16 cellular contexts compared by ENCODE assay signal in the genomic region with DNA sequence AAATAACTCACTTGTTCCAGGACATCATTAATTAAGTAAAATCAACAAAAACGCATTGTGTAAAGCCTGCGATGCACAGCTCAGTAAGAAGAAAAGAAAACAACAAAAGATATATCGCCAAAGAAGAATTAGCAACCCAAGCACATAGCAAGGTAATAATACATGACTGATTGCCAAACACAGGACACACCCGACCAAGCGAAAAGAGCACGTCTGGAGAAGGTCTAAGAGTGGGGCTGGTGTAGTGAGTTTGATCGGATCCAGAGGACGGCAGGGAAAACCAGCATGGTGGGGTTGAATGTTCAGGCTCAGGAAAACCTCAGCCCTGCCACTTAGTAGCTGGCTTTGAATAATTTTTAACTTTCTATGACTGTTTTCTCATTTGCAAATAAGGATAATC.
DNase-seq lines count a peak whose midpoint lies in the region; ATAC-seq and TF ChIP-seq lines count a peak whose summit lies in the region.
"Had no signal": no experiment of that assay in that cellular context is flagged by ENCODE, and none has a peak within 500 bp of the region (broad histone marks: within the 10 kb centered on the region; RNA-seq: fewer than 3 reads in every experiment).

No MANE protein-coding gene starts in this region.

- H3K36me3 ChIP-seq in CD8-positive, alpha-beta memory T cell (ENCODE audit: insufficient read depth, low read length): no peaks in the 10 kb centered on the region
- H3K36me3 ChIP-seq in Panc1 (ENCODE audit: control insufficient read depth, insufficient read depth, low read length): no peaks in the 10 kb centered on the region
- H3K36me3 ChIP-seq: Peyer's patch, upper lobe of left lung had no signal

- peaks cover 91 to 99% (median 99%) of the 10 kb centered on the region in 3 donors for H3K4me1 Mint-ChIP-seq in CD8-positive, alpha-beta memory T cell
- H3K4me1 Mint-ChIP-seq in activated T-cell treated with anti-CD3 and anti-CD28 coated beads, Interleukin-2, amount 50 U/mL, for 4 hours (ENCODE audit: low read depth): peaks cover 96% of the 10 kb centered on the region

- ATAC-seq in Panc1 (no peak), left lobe of liver (no peak)
- no peak for ATAC-seq in activated T-cell treated with anti-CD3 and anti-CD28 coated beads, Interleukin-2, amount 50 U/mL, for 4 hours

- H3K27ac Mint-ChIP-seq in CD8-positive, alpha-beta memory T cell: peak overlapping the region in 4 of 8 donors; percentile 21 to 69 (median 38)

- no peaks in the 10 kb centered on the region for H3K9me3 Mint-ChIP-seq in CD8-positive, alpha-beta memory T cell
- H3K9me3 Mint-ChIP-seq in activated T-cell treated with anti-CD3 and anti-CD28 coated beads, Interleukin-2, amount 50 U/mL, for 4 hours: no peaks in the 10 kb centered on the region

- no peaks in the 10 kb centered on the region for H3K27me3 Mint-ChIP-seq in CD8-positive, alpha-beta memory T cell
- H3K27me3 Mint-ChIP-seq in activated T-cell treated with anti-CD3 and anti-CD28 coated beads, Interleukin-2, amount 50 U/mL, for 4 hours (ENCODE audit: low read depth): no peaks in the 10 kb centered on the region

- no peak overlapping the region for H3K4me3 ChIP-seq in CD8-positive, alpha-beta memory T cell (ENCODE audit: low read length)
- H3K4me3 ChIP-seq in Panc1 (ENCODE audit: low read depth in 2 of 2, low read length in 2 of 2): no peak overlapping the region
- H3K4me3 ChIP-seq in epithelial cell of esophagus (ENCODE audit: low read length): no peak overlapping the region
- H3K4me3 ChIP-seq: Peyer's patch, upper lobe of left lung had no signal

- peaks cover 88% of the 10 kb centered on the region for H3K4me1 ChIP-seq in CD8-positive, alpha-beta memory T cell (ENCODE audit: insufficient read depth, low read length)
- H3K4me1 ChIP-seq in Panc1 (ENCODE audit: control insufficient read depth, insufficient read depth, low read length): peaks cover 93% of the 10 kb centered on the region

- H3K27ac ChIP-seq in CD8-positive, alpha-beta memory T cell (ENCODE audit: low read depth, low read length): no peak overlapping the region
- peak overlapping the region; percentile 65 for H3K27ac ChIP-seq in Panc1 (ENCODE audit: low read length)
- H3K27ac ChIP-seq: C4-2B had no signal

- H3K27me3 ChIP-seq in CD8-positive, alpha-beta memory T cell (ENCODE audit: insufficient read depth, low read length, poor library complexity, severe bottlenecking): no peaks in the 10 kb centered on the region
- no peaks in the 10 kb centered on the region for H3K27me3 ChIP-seq in Panc1 (ENCODE audit: control insufficient read depth, insufficient read depth, low read length)
- H3K27me3 ChIP-seq: Peyer's patch, upper lobe of left lung had no signal

- CTCF ChIA-PET in CD8-positive, alpha-beta memory T cell (lab: Charles Lee): interaction anchor here (1.1 kb wide), 1 partner anchor 26 kb away, joined by 3 read pairs; no protein-coding TSS in a partner anchor
- CTCF ChIA-PET in Panc1 (lab: Charles Lee): no interaction called here

- BruUV-seq in Panc1 (replicated peaks; lab: Mats Ljungman, UMichigan): no TSS peak

- peak overlapping the region in 5 of 7 donors; percentile 0 to 42 (median 18) for H3K4me3 Mint-ChIP-seq in CD8-positive, alpha-beta memory T cell
- H3K4me3 Mint-ChIP-seq in activated T-cell treated with anti-CD3 and anti-CD28 coated beads, Interleukin-2, amount 50 U/mL, for 4 hours: no peak overlapping the region

- in situ Hi-C loops in Panc1 (cut with HindIII; ENCODE audit: low pct_unique_long_range_greater_than_20kb, low sequenced_read_pairs): no loop called here

- H3K36me3 Mint-ChIP-seq in CD8-positive, alpha-beta memory T cell: peaks cover 0 to 3% (median 0%) of the 10 kb centered on the region in 3 donors
- H3K36me3 Mint-ChIP-seq in activated T-cell treated with anti-CD3 and anti-CD28 coated beads, Interleukin-2, amount 50 U/mL, for 4 hours (ENCODE audit: insufficient read depth): peaks cover 4% of the 10 kb centered on the region

- POLR2A ChIA-PET in CD8-positive, alpha-beta memory T cell (lab: Charles Lee): interaction anchor here (1.5 kb wide), 1 partner anchor 70 kb away, joined by 3 read pairs; no protein-coding TSS in a partner anchor
- POLR2A ChIA-PET in Panc1 (lab: Charles Lee): no interaction called here

- no peaks in the 10 kb centered on the region for H3K9me3 ChIP-seq in CD8-positive, alpha-beta memory T cell (ENCODE audit: low read length)
- no peaks in the 10 kb centered on the region for H3K9me3 ChIP-seq in Panc1 (ENCODE audit: control insufficient read depth, insufficient read depth, low read depth, low read length)
- H3K9me3 ChIP-seq: Peyer's patch, upper lobe of left lung had no signal

- no peak for TF ChIP-seq CTCF in Panc1 (IDR thresholded peaks at IDR 0.05)
- TF ChIP-seq CTCF in epithelial cell of esophagus (IDR thresholded peaks at IDR 0.05; ENCODE audit: insufficient read depth, low read depth, low read length, missing control alignments): no peak

- intact Hi-C loops in Panc1 (cut with micrococcal nuclease; ENCODE audit: unreplicated experiment): loop anchor here (5.0 to 10.0 kb wide), 2 partner anchors 71 to 138 kb away; partner anchors contain the start of gene JAK1

- DNase-seq in CD8-positive, alpha-beta memory T cell: no peak
- DNase-seq in Panc1 (ENCODE audit: low read depth, low spot score) (no peak), epithelial cell of esophagus (ENCODE audit: low read depth) (peak; percentile 29), renal cortical epithelial cell (ENCODE audit: low read depth) (peak; percentile 73), middle frontal gyrus (ENCODE audit: extremely low spot score, low spot score) (no peak), left lobe of liver (ENCODE audit: low spot score) (no peak), NCI-H2227 treated with DMSO at 0.1 percent for 48 hours (lab: John Stamatoyannopoulos, UW) (no peak)
- DNase-seq in activated T-cell treated with anti-CD3 and anti-CD28 coated beads, Interleukin-2, amount 50 U/mL, for 4 hours: no peak
- DNase-seq: activated CD4-positive, alpha-beta T cell treated with anti-CD3 and anti-CD28 coated beads for 1 hour; activated T-cell treated with anti-CD3 and anti-CD28 coated beads for 4 hours; midbrain; NCI-H446; Peyer's patch; T-helper 1 cell; upper lobe of left lung had no signal

Comparison
In these comparisons a context has a peak if more than half of its experiments do, and no peak if none do; other contexts are left out.
1. DNase-seq: peak in epithelial cell of esophagus (single experiment) and renal cortical epithelial cell (single experiment); none in CD8-positive, alpha-beta memory T cell (0 of 5), Panc1 (single experiment), activated T-cell treated with anti-CD3 and anti-CD28 coated beads, Interleukin-2, amount 50 U/mL, for 4 hours (single experiment), middle frontal gyrus (single experiment), left lobe of liver (single experiment) and NCI-H2227 treated with DMSO at 0.1 percent for 48 hours (single experiment).